In genomic region chr6:26440977-26441358, GRCh38 we compare ENCODE assay signal across 8 cellular contexts. TPM values are rescaled to one million over a fixed set of nuclear protein-coding genes. Genes with fewer than 3 reads are reported as not detected.
A peak's percentile ranks its signal among the peaks of the same experiment; 100 is the strongest.
DNase-seq lines count a peak whose midpoint lies in the region; ATAC-seq and TF ChIP-seq lines count a peak whose summit lies in the region.

No MANE protein-coding gene starts in this region.

- no peak for DNase-seq in fibroblast of pulmonary artery (ENCODE audit: low read depth)
- no peak for DNase-seq in activated CD8-positive, alpha-beta memory T cell treated with anti-CD3 and anti-CD28 coated beads, Interleukin-2, amount 50 U/mL, for 48 hours
- no peak for DNase-seq in stimulated activated CD4-positive, alpha-beta T cell treated with anti-CD3 and anti-CD28 coated beads, Interleukin-2, amount 100 ng/mL, for 48 hours

- no peaks in the 10 kb centered on the region for H3K36me3 ChIP-seq in SU-DHL-6 (ENCODE audit: low read length)
- H3K36me3 ChIP-seq in skeletal muscle tissue (ENCODE audit: control insufficient read depth in 3 of 3, insufficient read depth in 3 of 3, low read length in 3 of 3), result peaks cover 0 to 6% (median 3%) of the 10 kb centered on the region in 3 donors

- H3K79me2 ChIP-seq in SU-DHL-6 (ENCODE audit: insufficient read depth, low read length), result no peaks in the 10 kb centered on the region

- ATAC-seq in HG03039 (IDR thresholded peaks at IDR 0.05; ENCODE audit: unreplicated experiment), result no peak
- ATAC-seq in GM21723 (IDR thresholded peaks at IDR 0.05; ENCODE audit: unreplicated experiment), result no peak

- H3K27me3 ChIP-seq in SU-DHL-6 (ENCODE audit: low read length), result no peaks in the 10 kb centered on the region
- no peaks in the 10 kb centered on the region for H3K27me3 ChIP-seq in skeletal muscle tissue (ENCODE audit: control insufficient read depth in 3 of 3, insufficient read depth in 3 of 3, low read length in 3 of 3)

- H3K9me2 ChIP-seq in SU-DHL-6 (replicated peaks; ENCODE audit: insufficient read depth, low read length), result no peaks in the 10 kb centered on the region

- H3K9me3 ChIP-seq in SU-DHL-6 (ENCODE audit: insufficient read depth, low read length), result no peaks in the 10 kb centered on the region
- H3K9me3 ChIP-seq in skeletal muscle tissue (ENCODE audit: control insufficient read depth in 3 of 3, low read length in 3 of 3), result no peaks in the 10 kb centered on the region

- H3K4me2 ChIP-seq in SU-DHL-6 (ENCODE audit: low read depth, low read length, poor library complexity, severe bottlenecking), result peak overlapping the region; percentile 62

- peak overlapping the region; percentile 51 for H3K9ac ChIP-seq in SU-DHL-6 (ENCODE audit: low read length)
- peak overlapping the region; percentile 72 to 93 (median 74) for H3K9ac ChIP-seq in skeletal muscle tissue (ENCODE audit: low read depth in 1 of 3, low read length in 3 of 3)

- TF ChIP-seq CTCF in GM12875 (IDR thresholded peaks at IDR 0.05; ENCODE audit: borderline replicate concordance, insufficient read depth, low read depth, low read length) (no peak), SU-DHL-6 (IDR thresholded peaks at IDR 0.05; ENCODE audit: insufficient read depth, low read length, poor library complexity, severe bottlenecking) (no peak), fibroblast of pulmonary artery (IDR thresholded peaks at IDR 0.05; ENCODE audit: low read length, missing control alignments) (no peak)

- H3K27ac ChIP-seq in SU-DHL-6 (ENCODE audit: low read depth, low read length) (no peak overlapping the region), skeletal muscle tissue (ENCODE audit: low read depth, low read length) (no peak overlapping the region)

- H3K4me3 ChIP-seq in GM12875 (ENCODE audit: low read depth, low read length) (peak overlapping the region; percentile 45), SU-DHL-6 (ENCODE audit: insufficient read depth, low read length, poor library complexity, severe bottlenecking) (peak overlapping the region; percentile 49), fibroblast of pulmonary artery (replicated peaks; ENCODE audit: low read depth, low read length) (peak overlapping the region; percentile 67), skeletal muscle tissue (ENCODE audit: low read length in 3 of 3) (peak overlapping the region; percentile 68 to 96 (median 79))

- H4K20me1 ChIP-seq in SU-DHL-6 (ENCODE audit: low read depth, low read length), result no peaks in the 10 kb centered on the region

- H3F3A ChIP-seq in SU-DHL-6 (ENCODE audit: insufficient read depth), result no peaks in the 10 kb centered on the region

- peak overlapping the region; percentile 95 for H2AFZ ChIP-seq in SU-DHL-6 (ENCODE audit: low read depth, low read length, severe bottlenecking)

- peaks cover 4 to 16% (median 9%) of the 10 kb centered on the region in 3 donors for H3K4me1 ChIP-seq in skeletal muscle tissue (ENCODE audit: control insufficient read depth in 3 of 3, insufficient read depth in 3 of 3, low read length in 3 of 3)

RNA-seq across cellular contexts. Expression of gene BTN3A3, which starts 0.7 kb away (rescaled TPM):
- 20.9 TPM for total RNA-seq in skeletal muscle tissue

RNA-seq across cellular contexts. Expression of gene BTN2A1, which starts 16.8 kb away (rescaled TPM):
- total RNA-seq in skeletal muscle tissue, result 8.4 TPM

RNA-seq across cellular contexts. Expression of gene BTN3A1, which starts 38.9 kb away (rescaled TPM):
- total RNA-seq in skeletal muscle tissue, result 17.2 TPM

RNA-seq across cellular contexts. Expression of gene BTN2A2, which starts 58.1 kb away (rescaled TPM):
- total RNA-seq in skeletal muscle tissue, result 6.3 TPM

RNA-seq across cellular contexts. Expression of gene BTN1A1, which starts 59.1 kb away (rescaled TPM):
- not detected for total RNA-seq in skeletal muscle tissue
